Comparison of ENCODE assay signal across 17 cellular contexts in genomic region chr20:19370076-19371075, GRCh38.
"Had no signal": no experiment of that assay in that cellular context is flagged by ENCODE, and none has a peak within 500 bp of the region (broad histone marks: within the 10 kb centered on the region; RNA-seq: fewer than 3 reads in every experiment).

No MANE protein-coding gene starts in this region.

- H3K9me3 ChIP-seq: esophagus squamous epithelium, heart right ventricle, ovary, suprapubic skin had no signal

- H3K27me3 ChIP-seq: esophagus squamous epithelium, heart right ventricle, ovary, suprapubic skin had no signal

- ATAC-seq: activated CD8-positive, alpha-beta T cell treated with anti-CD3 and anti-CD28 coated beads, Interleukin-2, amount 10 ng/mL, durations not matched to agents 7 days and 5 days; sciatic nerve; stimulated activated naive CD8-positive, alpha-beta T cell treated with anti-CD3 and anti-CD28 coated beads, Interleukin-15, amount 100 ng/mL, for 72 hours had no signal

- H3K4me2 ChIP-seq: smooth muscle cell had no signal

- H3K36me3 ChIP-seq: esophagus squamous epithelium, heart right ventricle, ovary, suprapubic skin had no signal

- DNase-seq: activated CD4-positive, alpha-beta T cell treated with anti-CD3 and anti-CD28 coated beads, Interleukin-2, amount 10 ng/mL, durations not matched to agents 24 days and 14 days; activated CD8-positive, alpha-beta T cell treated with anti-CD3 and anti-CD28 coated beads, Interleukin-2, amount 10 ng/mL, durations not matched to agents 7 days and 5 days; activated naive CD4-positive, alpha-beta T cell treated with anti-CD3 and anti-CD28 coated beads, Interleukin-2, amount 10 ng/mL, durations not matched to agents 7 days and 5 days; activated T-cell treated with anti-CD3 and anti-CD28 coated beads, Interleukin-2, amount 50 U/mL, for 24 hours; effector CD8-positive, alpha-beta T cell; esophagus squamous epithelium; heart right ventricle; naive B cell; ovary; stimulated activated CD4-positive, alpha-beta T cell treated with anti-CD3 and anti-CD28 coated beads, Interleukin-4, amount 100 ng/mL, for 1 hour; stimulated activated naive CD8-positive, alpha-beta T cell treated with anti-CD3 and anti-CD28 coated beads, Interleukin-15, amount 100 ng/mL, for 72 hours; T1000; trophoblast cell had no signal

- H3K4me3 ChIP-seq: esophagus squamous epithelium, heart right ventricle, ovary, smooth muscle cell, suprapubic skin had no signal

- H3K4me1 ChIP-seq: suprapubic skin had no signal

- H3K27ac ChIP-seq: heart right ventricle, ovary, suprapubic skin had no signal

- FAIRE-seq: astrocyte had no signal
